8 cellular contexts compared by ENCODE assay signal in genomic region chr3:186534113-186534669, GRCh38. TPM values are rescaled to one million over a fixed set of nuclear protein-coding genes. Genes with fewer than 3 reads are reported as not detected.
DNase-seq lines count a peak whose midpoint lies in the region; ATAC-seq and TF ChIP-seq lines count a peak whose summit lies in the region.

No MANE protein-coding gene starts in this region.

- peak; percentile 59 for DNase-seq in activated T-helper 1 cell treated with anti-CD3 and anti-CD28 coated beads, Interleukin-12 subunit alpha, Interleukin-12 subunit beta, Interleukin-2, Interleukin-4 antibody, amounts not matched to agents 30 ng/mL and 10 ng/mL and 1 ng/mL, durations not matched to agents 14 hours and 24 hours and 36 hours (ENCODE audit: low spot score)
- DNase-seq in stimulated activated naive B cell treated with anti-CD40 and anti-IgM and Interleukin-4, amounts not matched to agents 10 μg/mL and 1 μg/mL and 100 μg/mL, for 72 hours = peak; percentile 82
- no peak for DNase-seq in NCI-H2029 treated with DMSO at 0.1 percent for 48 hours (lab: John Stamatoyannopoulos, UW)
- DNase-seq in NCI-H1694 (lab: John Stamatoyannopoulos, UW) = no peak
- DNase-seq in DMS114 treated with DMSO at 0.1 percent for 48 hours (lab: John Stamatoyannopoulos, UW; ENCODE audit: unreplicated experiment) = no peak

- H3K9me3 Mint-ChIP-seq in activated T-helper 1 cell treated with anti-CD3 and anti-CD28 coated beads, Interleukin-12 subunit alpha, Interleukin-12 subunit beta, Interleukin-2, Interleukin-4 antibody, amounts not matched to agents 30 ng/mL and 10 ng/mL and 1 ng/mL, durations not matched to agents 14 hours and 24 hours and 36 hours = no peaks in the 10 kb centered on the region
- H3K9me3 Mint-ChIP-seq in stimulated activated naive B cell treated with anti-CD40 and anti-IgM and Interleukin-4, amounts not matched to agents 10 μg/mL and 1 μg/mL and 100 μg/mL, for 72 hours = peaks cover 0 to 3% of the 10 kb centered on the region in 2 donors

- H3K4me3 ChIP-seq in DOHH2 (ENCODE audit: low read length) = peak overlapping the region; percentile 38

- no peaks in the 10 kb centered on the region for H3K9me3 ChIP-seq in DOHH2 (ENCODE audit: control insufficient read depth, insufficient read depth, low read length)

- H3K4me1 ChIP-seq in DOHH2 (ENCODE audit: control insufficient read depth, low read length) = peaks cover 67% of the 10 kb centered on the region

- peak overlapping the region; percentile 97 for H3K27ac Mint-ChIP-seq in activated T-helper 1 cell treated with anti-CD3 and anti-CD28 coated beads, Interleukin-12 subunit alpha, Interleukin-12 subunit beta, Interleukin-2, Interleukin-4 antibody, amounts not matched to agents 30 ng/mL and 10 ng/mL and 1 ng/mL, durations not matched to agents 14 hours and 24 hours and 36 hours
- peak overlapping the region; percentile 99 for H3K27ac Mint-ChIP-seq in stimulated activated naive B cell treated with anti-CD40 and anti-IgM and Interleukin-4, amounts not matched to agents 10 μg/mL and 1 μg/mL and 100 μg/mL, for 72 hours

- ATAC-seq in GM21367 (IDR thresholded peaks at IDR 0.05; ENCODE audit: unreplicated experiment) (peak; percentile 81), HG03565 (IDR thresholded peaks at IDR 0.05; ENCODE audit: unreplicated experiment) (peak; percentile 82)
- peak; percentile 88 to 93 for ATAC-seq in stimulated activated naive B cell treated with anti-CD40 and anti-IgM and Interleukin-4, amounts not matched to agents 10 μg/mL and 1 μg/mL and 100 μg/mL, for 72 hours (replicated peaks)

- peak overlapping the region; percentile 73 for H3K4me3 Mint-ChIP-seq in activated T-helper 1 cell treated with anti-CD3 and anti-CD28 coated beads, Interleukin-12 subunit alpha, Interleukin-12 subunit beta, Interleukin-2, Interleukin-4 antibody, amounts not matched to agents 30 ng/mL and 10 ng/mL and 1 ng/mL, durations not matched to agents 14 hours and 24 hours and 36 hours
- peak overlapping the region; percentile 67 to 75 for H3K4me3 Mint-ChIP-seq in stimulated activated naive B cell treated with anti-CD40 and anti-IgM and Interleukin-4, amounts not matched to agents 10 μg/mL and 1 μg/mL and 100 μg/mL, for 72 hours

- peaks cover 19% of the 10 kb centered on the region for H3F3A ChIP-seq in DOHH2 (ENCODE audit: control insufficient read depth, insufficient read depth)

- H3K4me2 ChIP-seq in DOHH2 (ENCODE audit: low read length) = peak overlapping the region; percentile 92

- H3K27ac ChIP-seq in DOHH2 (ENCODE audit: low read depth, low read length) = peak overlapping the region; percentile 88

- H3K79me2 ChIP-seq in DOHH2 (ENCODE audit: control insufficient read depth, low read length) = no peaks in the 10 kb centered on the region

- H3K36me3 ChIP-seq in DOHH2 (ENCODE audit: control insufficient read depth, low read length) = no peaks in the 10 kb centered on the region

- H3K27me3 ChIP-seq in DOHH2 (ENCODE audit: control insufficient read depth, low read length) = no peaks in the 10 kb centered on the region

- no peaks in the 10 kb centered on the region for H4K20me1 ChIP-seq in DOHH2 (ENCODE audit: control insufficient read depth, insufficient read depth, low read depth, low read length)

- no peaks in the 10 kb centered on the region for H3K27me3 Mint-ChIP-seq in activated T-helper 1 cell treated with anti-CD3 and anti-CD28 coated beads, Interleukin-12 subunit alpha, Interleukin-12 subunit beta, Interleukin-2, Interleukin-4 antibody, amounts not matched to agents 30 ng/mL and 10 ng/mL and 1 ng/mL, durations not matched to agents 14 hours and 24 hours and 36 hours (ENCODE audit: insufficient read depth)
- H3K27me3 Mint-ChIP-seq in stimulated activated naive B cell treated with anti-CD40 and anti-IgM and Interleukin-4, amounts not matched to agents 10 μg/mL and 1 μg/mL and 100 μg/mL, for 72 hours = no peaks in the 10 kb centered on the region

- peaks cover 74% of the 10 kb centered on the region for H3K4me1 Mint-ChIP-seq in activated T-helper 1 cell treated with anti-CD3 and anti-CD28 coated beads, Interleukin-12 subunit alpha, Interleukin-12 subunit beta, Interleukin-2, Interleukin-4 antibody, amounts not matched to agents 30 ng/mL and 10 ng/mL and 1 ng/mL, durations not matched to agents 14 hours and 24 hours and 36 hours (ENCODE audit: low read depth)
- H3K4me1 Mint-ChIP-seq in stimulated activated naive B cell treated with anti-CD40 and anti-IgM and Interleukin-4, amounts not matched to agents 10 μg/mL and 1 μg/mL and 100 μg/mL, for 72 hours = peaks cover 54 to 94% of the 10 kb centered on the region in 2 donors

- intact Hi-C loops in activated T-helper 1 cell treated with anti-CD3 and anti-CD28 coated beads, Interleukin-12 subunit alpha, Interleukin-12 subunit beta, Interleukin-2, Interleukin-4 antibody, amounts not matched to agents 30 ng/mL and 10 ng/mL and 1 ng/mL, durations not matched to agents 14 hours and 24 hours and 36 hours (cut with micrococcal nuclease) = loop anchor here (1.0 to 10.0 kb wide), 13 partner anchors 13 to 596 kb away; partner anchors contain the start of genes DNAJB11, EIF4A2, ETV5 and TRA2B

- no peaks in the 10 kb centered on the region for H3K9me2 ChIP-seq in DOHH2 (replicated peaks; ENCODE audit: control insufficient read depth, low read length)

- no peak for TF ChIP-seq CTCF in DOHH2 (IDR thresholded peaks at IDR 0.05; ENCODE audit: low read depth, low read length, poor library complexity, severe bottlenecking)

- peaks cover 21% of the 10 kb centered on the region for H3K36me3 Mint-ChIP-seq in activated T-helper 1 cell treated with anti-CD3 and anti-CD28 coated beads, Interleukin-12 subunit alpha, Interleukin-12 subunit beta, Interleukin-2, Interleukin-4 antibody, amounts not matched to agents 30 ng/mL and 10 ng/mL and 1 ng/mL, durations not matched to agents 14 hours and 24 hours and 36 hours (ENCODE audit: low read depth)
- peaks cover 6 to 14% of the 10 kb centered on the region in 2 donors for H3K36me3 Mint-ChIP-seq in stimulated activated naive B cell treated with anti-CD40 and anti-IgM and Interleukin-4, amounts not matched to agents 10 μg/mL and 1 μg/mL and 100 μg/mL, for 72 hours

RNA-seq across cellular contexts. Expression of gene CRYGS, which starts 10.0 kb away (rescaled TPM):
- 3.2 TPM in 2 replicates for total RNA-seq in activated T-helper 1 cell treated with anti-CD3 and anti-CD28 coated beads, Interleukin-12 subunit alpha, Interleukin-12 subunit beta, Interleukin-2, Interleukin-4 antibody, amounts not matched to agents 30 ng/mL and 10 ng/mL and 1 ng/mL, durations not matched to agents 14 hours and 24 hours and 36 hours

RNA-seq across cellular contexts. Expression of gene TBCCD1, which starts 32.9 kb away (rescaled TPM):
- 17.7 and 19.2 TPM in 2 replicates for total RNA-seq in activated T-helper 1 cell treated with anti-CD3 and anti-CD28 coated beads, Interleukin-12 subunit alpha, Interleukin-12 subunit beta, Interleukin-2, Interleukin-4 antibody, amounts not matched to agents 30 ng/mL and 10 ng/mL and 1 ng/mL, durations not matched to agents 14 hours and 24 hours and 36 hours

RNA-seq across cellular contexts. Expression of gene DNAJB11, which starts 36.3 kb away (rescaled TPM):
- 71.0 and 75.8 TPM in 2 replicates for total RNA-seq in activated T-helper 1 cell treated with anti-CD3 and anti-CD28 coated beads, Interleukin-12 subunit alpha, Interleukin-12 subunit beta, Interleukin-2, Interleukin-4 antibody, amounts not matched to agents 30 ng/mL and 10 ng/mL and 1 ng/mL, durations not matched to agents 14 hours and 24 hours and 36 hours

Comparison
In these comparisons a context has a peak if more than half of its experiments do, and no peak if none do; other contexts are left out.
1. DNase-seq: peak in activated T-helper 1 cell treated with anti-CD3 and anti-CD28 coated beads, Interleukin-12 subunit alpha, Interleukin-12 subunit beta, Interleukin-2, Interleukin-4 antibody, amounts not matched to agents 30 ng/mL and 10 ng/mL and 1 ng/mL, durations not matched to agents 14 hours and 24 hours and 36 hours (single experiment) and stimulated activated naive B cell treated with anti-CD40 and anti-IgM and Interleukin-4, amounts not matched to agents 10 μg/mL and 1 μg/mL and 100 μg/mL, for 72 hours (single experiment); none in NCI-H2029 treated with DMSO at 0.1 percent for 48 hours (single experiment), NCI-H1694 (single experiment) and DMS114 treated with DMSO at 0.1 percent for 48 hours (single experiment).
2. Peak in every context shown above with its lines, with median percentiles within 50 percentile points of each other: ATAC-seq.